Comparison of ENCODE assay signal across 1 cellular context in genomic region chr2:219229375-219230200, GRCh38.
TF ChIP-seq lines count a peak whose summit lies in the region.

A gene with protein sequence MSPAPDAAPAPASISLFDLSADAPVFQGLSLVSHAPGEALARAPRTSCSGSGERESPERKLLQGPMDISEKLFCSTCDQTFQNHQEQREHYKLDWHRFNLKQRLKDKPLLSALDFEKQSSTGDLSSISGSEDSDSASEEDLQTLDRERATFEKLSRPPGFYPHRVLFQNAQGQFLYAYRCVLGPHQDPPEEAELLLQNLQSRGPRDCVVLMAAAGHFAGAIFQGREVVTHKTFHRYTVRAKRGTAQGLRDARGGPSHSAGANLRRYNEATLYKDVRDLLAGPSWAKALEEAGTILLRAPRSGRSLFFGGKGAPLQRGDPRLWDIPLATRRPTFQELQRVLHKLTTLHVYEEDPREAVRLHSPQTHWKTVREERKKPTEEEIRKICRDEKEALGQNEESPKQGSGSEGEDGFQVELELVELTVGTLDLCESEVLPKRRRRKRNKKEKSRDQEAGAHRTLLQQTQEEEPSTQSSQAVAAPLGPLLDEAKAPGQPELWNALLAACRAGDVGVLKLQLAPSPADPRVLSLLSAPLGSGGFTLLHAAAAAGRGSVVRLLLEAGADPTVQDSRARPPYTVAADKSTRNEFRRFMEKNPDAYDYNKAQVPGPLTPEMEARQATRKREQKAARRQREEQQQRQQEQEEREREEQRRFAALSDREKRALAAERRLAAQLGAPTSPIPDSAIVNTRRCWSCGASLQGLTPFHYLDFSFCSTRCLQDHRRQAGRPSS (plus strand): TSS chr2:219229806. CDS start chr2:219230258, 452 bp downstream.
A gene with protein sequence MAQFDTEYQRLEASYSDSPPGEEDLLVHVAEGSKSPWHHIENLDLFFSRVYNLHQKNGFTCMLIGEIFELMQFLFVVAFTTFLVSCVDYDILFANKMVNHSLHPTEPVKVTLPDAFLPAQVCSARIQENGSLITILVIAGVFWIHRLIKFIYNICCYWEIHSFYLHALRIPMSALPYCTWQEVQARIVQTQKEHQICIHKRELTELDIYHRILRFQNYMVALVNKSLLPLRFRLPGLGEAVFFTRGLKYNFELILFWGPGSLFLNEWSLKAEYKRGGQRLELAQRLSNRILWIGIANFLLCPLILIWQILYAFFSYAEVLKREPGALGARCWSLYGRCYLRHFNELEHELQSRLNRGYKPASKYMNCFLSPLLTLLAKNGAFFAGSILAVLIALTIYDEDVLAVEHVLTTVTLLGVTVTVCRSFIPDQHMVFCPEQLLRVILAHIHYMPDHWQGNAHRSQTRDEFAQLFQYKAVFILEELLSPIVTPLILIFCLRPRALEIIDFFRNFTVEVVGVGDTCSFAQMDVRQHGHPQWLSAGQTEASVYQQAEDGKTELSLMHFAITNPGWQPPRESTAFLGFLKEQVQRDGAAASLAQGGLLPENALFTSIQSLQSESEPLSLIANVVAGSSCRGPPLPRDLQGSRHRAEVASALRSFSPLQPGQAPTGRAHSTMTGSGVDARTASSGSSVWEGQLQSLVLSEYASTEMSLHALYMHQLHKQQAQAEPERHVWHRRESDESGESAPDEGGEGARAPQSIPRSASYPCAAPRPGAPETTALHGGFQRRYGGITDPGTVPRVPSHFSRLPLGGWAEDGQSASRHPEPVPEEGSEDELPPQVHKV (minus strand): TSS chr2:219229636. CDS start chr2:219228024, 1,612 bp downstream.

TF ChIP-seq in K562, 482 proteins besides CTCF, POLR2A, EP300 and RAD21 (continued from another document and continues in another):
- TF ChIP-seq, protein P1, sequence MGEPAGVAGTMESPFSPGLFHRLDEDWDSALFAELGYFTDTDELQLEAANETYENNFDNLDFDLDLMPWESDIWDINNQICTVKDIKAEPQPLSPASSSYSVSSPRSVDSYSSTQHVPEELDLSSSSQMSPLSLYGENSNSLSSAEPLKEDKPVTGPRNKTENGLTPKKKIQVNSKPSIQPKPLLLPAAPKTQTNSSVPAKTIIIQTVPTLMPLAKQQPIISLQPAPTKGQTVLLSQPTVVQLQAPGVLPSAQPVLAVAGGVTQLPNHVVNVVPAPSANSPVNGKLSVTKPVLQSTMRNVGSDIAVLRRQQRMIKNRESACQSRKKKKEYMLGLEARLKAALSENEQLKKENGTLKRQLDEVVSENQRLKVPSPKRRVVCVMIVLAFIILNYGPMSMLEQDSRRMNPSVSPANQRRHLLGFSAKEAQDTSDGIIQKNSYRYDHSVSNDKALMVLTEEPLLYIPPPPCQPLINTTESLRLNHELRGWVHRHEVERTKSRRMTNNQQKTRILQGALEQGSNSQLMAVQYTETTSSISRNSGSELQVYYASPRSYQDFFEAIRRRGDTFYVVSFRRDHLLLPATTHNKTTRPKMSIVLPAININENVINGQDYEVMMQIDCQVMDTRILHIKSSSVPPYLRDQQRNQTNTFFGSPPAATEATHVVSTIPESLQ (CRISPR knock-in tag; IDR thresholded peaks at IDR 0.05), result no peak
- TF ChIP-seq, protein P2, sequence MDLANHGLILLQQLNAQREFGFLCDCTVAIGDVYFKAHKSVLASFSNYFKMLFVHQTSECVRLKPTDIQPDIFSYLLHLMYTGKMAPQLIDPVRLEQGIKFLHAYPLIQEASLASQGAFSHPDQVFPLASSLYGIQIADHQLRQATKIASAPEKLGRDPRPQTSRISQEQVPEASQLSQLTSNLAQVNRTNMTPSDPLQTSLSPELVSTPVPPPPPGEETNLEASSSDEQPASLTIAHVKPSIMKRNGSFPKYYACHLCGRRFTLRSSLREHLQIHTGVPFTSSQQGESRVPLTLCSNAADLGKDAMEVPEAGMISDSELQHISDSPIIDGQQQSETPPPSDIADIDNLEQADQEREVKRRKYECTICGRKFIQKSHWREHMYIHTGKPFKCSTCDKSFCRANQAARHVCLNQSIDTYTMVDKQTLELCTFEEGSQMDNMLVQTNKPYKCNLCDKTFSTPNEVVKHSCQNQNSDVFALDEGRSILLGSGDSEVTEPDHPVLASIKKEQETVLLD (IDR thresholded peaks at IDR 0.05), result no peak
- TF ChIP-seq MYC (IDR thresholded peaks at IDR 0.05; ENCODE audit: low read depth, low read length) (peak; percentile 82), MYC (CRISPR knock-in tag; IDR thresholded peaks at IDR 0.05; ENCODE audit: borderline replicate concordance, low read depth) (no peak), KDM4B (IDR thresholded peaks at IDR 0.05; ENCODE audit: borderline replicate concordance in 2 of 2, low read depth in 1 of 2) (no peak), DEAF1 (CRISPR knock-in tag; IDR thresholded peaks at IDR 0.05) (0 out of 2 replicates have a peak, but pooled peaks have one; percentile 36), ZNF583 (CRISPR knock-in tag; IDR thresholded peaks at IDR 0.05) (0 out of 2 replicates have a peak, but pooled peaks have one; percentile 49), CHD2 (IDR thresholded peaks at IDR 0.05; ENCODE audit: low read depth, low read length) (peak; percentile 87), ZNF146 (CRISPR knock-in tag; IDR thresholded peaks at IDR 0.05; ENCODE audit: unreplicated experiment) (no peak), ZFP36 (IDR thresholded peaks at IDR 0.05; ENCODE audit: low read depth, low read length, partially characterized antibody) (no peak), GTF2E2 (tag; IDR thresholded peaks at IDR 0.05) (no peak), SIN3A (IDR thresholded peaks at IDR 0.05; ENCODE audit: borderline replicate concordance in 2 of 2, control insufficient read depth in 1 of 2, low read depth in 2 of 2, low read length in 2 of 2) (peak; percentile 42 to 45; a peak in 2 of 4 replicates), RBBP5 (IDR thresholded peaks at IDR 0.05; ENCODE audit: borderline replicate concordance, insufficient read depth, low read length, poor library complexity, severe bottlenecking) (peak; percentile 59), PHTF2 (CRISPR knock-in tag; IDR thresholded peaks at IDR 0.05) (no peak), ZNF395 (CRISPR knock-in tag; IDR thresholded peaks at IDR 0.05) (peak; percentile 93), PTTG1 (tag; IDR thresholded peaks at IDR 0.05; ENCODE audit: low read depth) (no peak), ATF7 (IDR thresholded peaks at IDR 0.05) (peak; percentile 65; the same call in 1 of the 2 replicates)
- TF ChIP-seq, protein P3, sequence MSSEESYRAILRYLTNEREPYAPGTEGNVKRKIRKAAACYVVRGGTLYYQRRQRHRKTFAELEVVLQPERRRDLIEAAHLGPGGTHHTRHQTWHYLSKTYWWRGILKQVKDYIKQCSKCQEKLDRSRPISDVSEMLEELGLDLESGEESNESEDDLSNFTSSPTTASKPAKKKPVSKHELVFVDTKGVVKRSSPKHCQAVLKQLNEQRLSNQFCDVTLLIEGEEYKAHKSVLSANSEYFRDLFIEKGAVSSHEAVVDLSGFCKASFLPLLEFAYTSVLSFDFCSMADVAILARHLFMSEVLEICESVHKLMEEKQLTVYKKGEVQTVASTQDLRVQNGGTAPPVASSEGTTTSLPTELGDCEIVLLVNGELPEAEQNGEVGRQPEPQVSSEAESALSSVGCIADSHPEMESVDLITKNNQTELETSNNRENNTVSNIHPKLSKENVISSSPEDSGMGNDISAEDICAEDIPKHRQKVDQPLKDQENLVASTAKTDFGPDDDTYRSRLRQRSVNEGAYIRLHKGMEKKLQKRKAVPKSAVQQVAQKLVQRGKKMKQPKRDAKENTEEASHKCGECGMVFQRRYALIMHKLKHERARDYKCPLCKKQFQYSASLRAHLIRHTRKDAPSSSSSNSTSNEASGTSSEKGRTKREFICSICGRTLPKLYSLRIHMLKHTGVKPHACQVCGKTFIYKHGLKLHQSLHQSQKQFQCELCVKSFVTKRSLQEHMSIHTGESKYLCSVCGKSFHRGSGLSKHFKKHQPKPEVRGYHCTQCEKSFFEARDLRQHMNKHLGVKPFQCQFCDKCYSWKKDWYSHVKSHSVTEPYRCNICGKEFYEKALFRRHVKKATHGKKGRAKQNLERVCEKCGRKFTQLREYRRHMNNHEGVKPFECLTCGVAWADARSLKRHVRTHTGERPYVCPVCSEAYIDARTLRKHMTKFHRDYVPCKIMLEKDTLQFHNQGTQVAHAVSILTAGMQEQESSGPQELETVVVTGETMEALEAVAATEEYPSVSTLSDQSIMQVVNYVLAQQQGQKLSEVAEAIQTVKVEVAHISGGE (CRISPR knock-in tag; IDR thresholded peaks at IDR 0.05), result peak in 1 of 3 experiments; percentile 77; a peak in 2 of 6 replicates
- TF ChIP-seq, protein P4, sequence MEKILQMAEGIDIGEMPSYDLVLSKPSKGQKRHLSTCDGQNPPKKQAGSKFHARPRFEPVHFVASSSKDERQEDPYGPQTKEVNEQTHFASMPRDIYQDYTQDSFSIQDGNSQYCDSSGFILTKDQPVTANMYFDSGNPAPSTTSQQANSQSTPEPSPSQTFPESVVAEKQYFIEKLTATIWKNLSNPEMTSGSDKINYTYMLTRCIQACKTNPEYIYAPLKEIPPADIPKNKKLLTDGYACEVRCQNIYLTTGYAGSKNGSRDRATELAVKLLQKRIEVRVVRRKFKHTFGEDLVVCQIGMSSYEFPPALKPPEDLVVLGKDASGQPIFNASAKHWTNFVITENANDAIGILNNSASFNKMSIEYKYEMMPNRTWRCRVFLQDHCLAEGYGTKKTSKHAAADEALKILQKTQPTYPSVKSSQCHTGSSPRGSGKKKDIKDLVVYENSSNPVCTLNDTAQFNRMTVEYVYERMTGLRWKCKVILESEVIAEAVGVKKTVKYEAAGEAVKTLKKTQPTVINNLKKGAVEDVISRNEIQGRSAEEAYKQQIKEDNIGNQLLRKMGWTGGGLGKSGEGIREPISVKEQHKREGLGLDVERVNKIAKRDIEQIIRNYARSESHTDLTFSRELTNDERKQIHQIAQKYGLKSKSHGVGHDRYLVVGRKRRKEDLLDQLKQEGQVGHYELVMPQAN (IDR thresholded peaks at IDR 0.05; ENCODE audit: borderline replicate concordance), result peak; percentile 75
- TF ChIP-seq, protein P5, sequence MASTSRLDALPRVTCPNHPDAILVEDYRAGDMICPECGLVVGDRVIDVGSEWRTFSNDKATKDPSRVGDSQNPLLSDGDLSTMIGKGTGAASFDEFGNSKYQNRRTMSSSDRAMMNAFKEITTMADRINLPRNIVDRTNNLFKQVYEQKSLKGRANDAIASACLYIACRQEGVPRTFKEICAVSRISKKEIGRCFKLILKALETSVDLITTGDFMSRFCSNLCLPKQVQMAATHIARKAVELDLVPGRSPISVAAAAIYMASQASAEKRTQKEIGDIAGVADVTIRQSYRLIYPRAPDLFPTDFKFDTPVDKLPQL (IDR thresholded peaks at IDR 0.05; ENCODE audit: extremely low read depth, insufficient read length), result no peak
